15 cellular contexts compared by ENCODE assay signal in the genomic region with DNA sequence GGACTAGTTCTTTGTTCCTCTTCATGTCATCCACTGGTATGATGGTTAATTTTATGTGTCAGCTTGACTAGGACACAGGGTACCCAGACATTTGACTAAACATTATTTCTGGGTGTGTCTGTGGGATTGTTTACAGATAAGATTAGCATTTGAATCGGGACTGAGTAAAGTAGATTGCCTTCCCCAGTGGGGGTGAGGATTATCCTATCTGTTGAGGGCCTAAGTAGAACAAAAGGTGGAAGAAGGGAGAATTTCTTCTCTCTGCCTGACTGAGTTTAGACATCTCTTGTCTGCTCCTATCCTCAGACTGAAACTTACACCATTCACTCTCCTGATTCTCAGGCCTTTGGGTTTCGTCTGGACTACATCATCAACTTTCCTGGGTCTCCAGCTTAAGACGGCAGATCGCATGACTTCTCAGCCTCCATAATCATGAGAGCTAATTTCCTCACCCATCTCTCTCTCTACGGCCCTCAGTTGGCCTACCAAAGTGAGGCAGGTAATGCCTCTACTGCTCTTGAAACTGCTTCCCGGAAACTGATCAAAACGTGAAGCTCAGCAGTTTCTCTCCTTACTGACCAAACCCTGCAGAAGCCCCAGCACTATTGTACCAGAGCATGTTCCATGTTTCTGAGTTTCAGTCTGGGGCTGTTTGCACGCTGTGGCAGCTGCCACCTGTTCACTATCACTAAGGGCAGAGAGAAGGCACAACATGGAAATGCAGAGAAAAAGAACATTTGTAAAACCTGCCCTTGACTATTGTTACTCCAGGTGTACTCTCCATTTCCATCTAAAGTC.
DNase-seq lines count a peak whose midpoint lies in the region; ATAC-seq and TF ChIP-seq lines count a peak whose summit lies in the region.
"Had no signal": no experiment of that assay in that cellular context is flagged by ENCODE, and none has a peak within 500 bp of the region (broad histone marks: within the 10 kb centered on the region; RNA-seq: fewer than 3 reads in every experiment).

No MANE protein-coding gene starts in this region.

- POLR2A ChIA-PET in WTC11 (lab: Charles Lee) = interaction anchor here (0.6 kb wide), 1 partner anchor 410 kb away, joined by 3 read pairs; no protein-coding TSS in a partner anchor

- H3K9ac ChIP-seq in neural progenitor cell = no peak overlapping the region

- no peak overlapping the region for H3K27ac ChIP-seq in neural progenitor cell
- H3K27ac ChIP-seq: HL-60, SK-N-MC had no signal

- no peak overlapping the region for H3K4me3 ChIP-seq in neural progenitor cell
- H3K4me3 ChIP-seq: SK-N-MC had no signal

- H3K9me3 ChIP-seq in neural progenitor cell (ENCODE audit: low read depth) = no peaks in the 10 kb centered on the region

- H3K36me3 ChIP-seq in neural progenitor cell = no peaks in the 10 kb centered on the region

- no peak for TF ChIP-seq CTCF in WTC11 (IDR thresholded peaks at IDR 0.05)
- no peak for TF ChIP-seq CTCF in neural progenitor cell (IDR thresholded peaks at IDR 0.05)

- H3K27ac Mint-ChIP-seq in WTC11 (no peak overlapping the region), neural progenitor cell (no peak overlapping the region)
- H3K27ac Mint-ChIP-seq in activated naive CD8-positive, alpha-beta T cell treated with anti-CD3 and anti-CD28 coated beads for 36 hours = no peak overlapping the region
- H3K27ac Mint-ChIP-seq: CD4-positive, alpha-beta memory T cell had no signal

- H3K27me3 Mint-ChIP-seq in WTC11 (ENCODE audit: low read depth) (peaks cover 47% of the 10 kb centered on the region), neural progenitor cell (ENCODE audit: insufficient read depth, low read depth) (peaks cover 7% of the 10 kb centered on the region)
- peaks cover 14% of the 10 kb centered on the region for H3K27me3 Mint-ChIP-seq in activated naive CD8-positive, alpha-beta T cell treated with anti-CD3 and anti-CD28 coated beads for 36 hours

- H3K36me3 Mint-ChIP-seq in WTC11 (no peaks in the 10 kb centered on the region), neural progenitor cell (no peaks in the 10 kb centered on the region)
- H3K36me3 Mint-ChIP-seq in activated naive CD8-positive, alpha-beta T cell treated with anti-CD3 and anti-CD28 coated beads for 36 hours = no peaks in the 10 kb centered on the region
- H3K36me3 Mint-ChIP-seq: CD4-positive, alpha-beta memory T cell had no signal

- no peaks in the 10 kb centered on the region for H3K79me2 ChIP-seq in neural progenitor cell (ENCODE audit: low read depth)

- peaks cover 24% of the 10 kb centered on the region for H3K27me3 ChIP-seq in neural progenitor cell

- H3F3A ChIP-seq in neural progenitor cell (ENCODE audit: low read depth) = peaks cover 12% of the 10 kb centered on the region

- peaks cover 21% of the 10 kb centered on the region for H3K4me1 ChIP-seq in neural progenitor cell

- peaks cover 22% of the 10 kb centered on the region for H3K4me1 Mint-ChIP-seq in WTC11
- peaks cover 22% of the 10 kb centered on the region for H3K4me1 Mint-ChIP-seq in neural progenitor cell
- H3K4me1 Mint-ChIP-seq in activated naive CD8-positive, alpha-beta T cell treated with anti-CD3 and anti-CD28 coated beads for 36 hours = no peaks in the 10 kb centered on the region
- H3K4me1 Mint-ChIP-seq: CD4-positive, alpha-beta memory T cell had no signal

- peak; percentile 67 for ATAC-seq in WTC11
- no peak for ATAC-seq in GM18520 (IDR thresholded peaks at IDR 0.05; ENCODE audit: unreplicated experiment)
- no peak for ATAC-seq in GM21515 (IDR thresholded peaks at IDR 0.05; ENCODE audit: unreplicated experiment)

- DNase-seq in NCI-H82 (lab: John Stamatoyannopoulos, UW) = peak; percentile 70
- DNase-seq in WTC11 (ENCODE audit: low spot score) = no peak
- peak; percentile 15 for DNase-seq in iPS DF 19.7 (ENCODE audit: low read depth, low spot score)
- peak; percentile 79 for DNase-seq in neural progenitor cell (ENCODE audit: low spot score)
- DNase-seq in activated naive CD8-positive, alpha-beta T cell treated with anti-CD3 and anti-CD28 coated beads for 36 hours = no peak
- DNase-seq: CD4-positive, alpha-beta memory T cell; GOT3; HCEC 1CT; NCI-H1436 treated with DMSO at 0.1 percent for 48 hours; SIG-M5; SW 1271 had no signal

- H3K4me2 ChIP-seq in neural progenitor cell = peak overlapping the region; percentile 70

- H3K4me3 Mint-ChIP-seq in WTC11 (no peak overlapping the region), neural progenitor cell (no peak overlapping the region)
- H3K4me3 Mint-ChIP-seq in activated naive CD8-positive, alpha-beta T cell treated with anti-CD3 and anti-CD28 coated beads for 36 hours = no peak overlapping the region
- H3K4me3 Mint-ChIP-seq: CD4-positive, alpha-beta memory T cell had no signal

- H3K9me3 Mint-ChIP-seq in WTC11 (peaks cover 7% of the 10 kb centered on the region; the same call in 1 of the 2 replicates), neural progenitor cell (no peaks in the 10 kb centered on the region)
- peaks cover 2% of the 10 kb centered on the region for H3K9me3 Mint-ChIP-seq in activated naive CD8-positive, alpha-beta T cell treated with anti-CD3 and anti-CD28 coated beads for 36 hours

- no peak overlapping the region for H2AFZ ChIP-seq in neural progenitor cell (replicated peaks)

- H4K20me1 ChIP-seq in neural progenitor cell (ENCODE audit: low read depth) = peaks cover 6% of the 10 kb centered on the region

- CTCF ChIA-PET in WTC11 (lab: Charles Lee) = interaction anchor here (0.6 to 2.5 kb wide), 65 partner anchors 9 to 1442 kb away, joined by 3 to 26 read pairs (median 4); no protein-coding TSS in a partner anchor

TF ChIP-seq in WTC11, 78 proteins besides CTCF, POLR2A, EP300 and RAD21:
- TF ChIP-seq ETV6 (CRISPR knock-in tag; IDR thresholded peaks at IDR 0.05) (0 out of 2 replicates have a peak, but pooled peaks have one; percentile 27), NR3C1 (CRISPR knock-in tag; conservative IDR thresholded peaks at IDR 0.05; ENCODE audit: low read depth) (no peak)

Comparison
In these comparisons a context has a peak if more than half of its experiments do, and no peak if none do; other contexts are left out.
1. DNase-seq: peak in NCI-H82 (single experiment), iPS DF 19.7 (single experiment) and neural progenitor cell (single experiment); none in WTC11 (single experiment) and activated naive CD8-positive, alpha-beta T cell treated with anti-CD3 and anti-CD28 coated beads for 36 hours (single experiment).